22 cellular contexts compared by ENCODE assay signal in genomic region chr4:3672465-3672831, GRCh38.
A peak's percentile ranks its signal among the peaks of the same experiment; 100 is the strongest.
DNase-seq lines count a peak whose midpoint lies in the region; ATAC-seq and TF ChIP-seq lines count a peak whose summit lies in the region.
"Had no signal": no experiment of that assay in that cellular context is flagged by ENCODE, and none has a peak within 500 bp of the region (broad histone marks: within the 10 kb centered on the region; RNA-seq: fewer than 3 reads in every experiment).

No MANE protein-coding gene starts in this region.

- intact Hi-C loops in Right ventricle myocardium superior (cut with DNase I), result no loop called here
- intact Hi-C loops in cardiac septum (cut with DNase I), result no loop called here
- intact Hi-C loops in IMR-90 (cut with micrococcal nuclease), result no loop called here

- no peaks in the 10 kb centered on the region for H3K9me1 ChIP-seq in IMR-90 (ENCODE audit: insufficient read depth, low read length)

- CTCF ChIA-PET in IMR-90 (lab: Yijun Ruan, JAX), result no interaction called here

- ATAC-seq in Right ventricle myocardium superior (ENCODE audit: poor library complexity) (no peak), IMR-90 (ENCODE audit: low read depth) (no peak), SK-N-SH treated with all-trans-retinoic acid at 6 μM for 48 hours (no peak)

- in situ Hi-C loops in IMR-90 (cut with MboI; ENCODE audit: low sequenced_read_pairs), result no loop called here

- peak; percentile 2 for DNase-seq in Right ventricle myocardium superior
- no peak for DNase-seq in cardiac septum (ENCODE audit: low spot score)
- no peak for DNase-seq in IMR-90
- peak; percentile 28 for DNase-seq in fibroblast of villous mesenchyme (ENCODE audit: low read depth)
- no peak for DNase-seq in SHP77 (lab: John Stamatoyannopoulos, UW)
- DNase-seq in iPS-NIHi7 (ENCODE audit: extremely low spot score), result no peak
- DNase-seq: 8988T; CD4-positive, alpha-beta T cell; GOT3; MM.1S; NCI-H1694; NCI-H446 treated with DMSO at 0.1 percent for 48 hours; NCI-H526; NCI-H82; NK-92 treated with Interleukin-12 subunit alpha and Interleukin-12 subunit beta, amount 100 ng/mL, for 24 hours; RPMI8226; SIG-M5 had no signal

- H3K4me2 ChIP-seq in IMR-90 (ENCODE audit: low read depth, low read length), result peak overlapping the region; percentile 59; the same call in 1 of the 2 replicates
- H3K4me2 ChIP-seq: BLaER1, KMS-11 had no signal

- no peak for TF ChIP-seq RAD21 in IMR-90 (IDR thresholded peaks at IDR 0.05; ENCODE audit: low read length)

- H2BK5ac ChIP-seq in IMR-90 (ENCODE audit: low read depth, low read length, poor library complexity, severe bottlenecking), result no peak overlapping the region

- H4K8ac ChIP-seq in IMR-90 (ENCODE audit: low read depth in 2 of 2, low read length in 2 of 2), result no peak overlapping the region

- peaks cover 5% of the 10 kb centered on the region for H3K4me1 ChIP-seq in IMR-90 (ENCODE audit: control insufficient read depth, insufficient read depth, low read length)
- H3K4me1 ChIP-seq: HAP-1 had no signal

- no peak overlapping the region for H2BK120ac ChIP-seq in IMR-90 (ENCODE audit: low read depth, low read length)

- H2AK9ac ChIP-seq in IMR-90 (replicated peaks; ENCODE audit: low read depth, low read length, poor library complexity), result no peak overlapping the region

- no peak overlapping the region for H3K14ac ChIP-seq in IMR-90 (replicated peaks; ENCODE audit: low read depth, low read length)

- no peak overlapping the region for H3K56ac ChIP-seq in IMR-90 (ENCODE audit: extremely low read depth, insufficient read depth, low read length)

- H2AFZ ChIP-seq in IMR-90 (replicated peaks; ENCODE audit: low read length, poor library complexity), result no peak overlapping the region

- no peak overlapping the region for H2BK15ac ChIP-seq in IMR-90 (ENCODE audit: low read depth, low read length)

- H2AK5ac ChIP-seq in IMR-90 (ENCODE audit: low read depth, low read length), result no peak overlapping the region

- H3K4me3 ChIP-seq in IMR-90 (ENCODE audit: insufficient read depth, low read depth, low read length), result no peak overlapping the region
- H3K4me3 ChIP-seq in fibroblast of villous mesenchyme (ENCODE audit: low read depth, low read length), result no peak overlapping the region
- H3K4me3 ChIP-seq: BLaER1, HAP-1, SK-N-MC had no signal

- H3K79me1 ChIP-seq in IMR-90 (ENCODE audit: low read depth in 1 of 2, low read length in 2 of 2), result no peaks in the 10 kb centered on the region

- POLR2A ChIA-PET in IMR-90 (lab: Charles Lee; ENCODE audit: unreplicated experiment), result no interaction called here

- peaks cover 14% of the 10 kb centered on the region for H3K9me3 ChIP-seq in IMR-90 (ENCODE audit: control insufficient read depth, insufficient read depth, low read length)
- H3K9me3 ChIP-seq: HAP-1 had no signal

- no peak overlapping the region for H4K91ac ChIP-seq in IMR-90 (ENCODE audit: insufficient read depth, low read depth, low read length)

- no peak overlapping the region for H4K5ac ChIP-seq in IMR-90 (ENCODE audit: low read depth, low read length)

- no peak overlapping the region for H3K9ac ChIP-seq in IMR-90 (ENCODE audit: low read depth, low read length)
- H3K9ac ChIP-seq: BLaER1, KMS-11 had no signal

- H4K20me1 ChIP-seq in IMR-90 (ENCODE audit: insufficient read depth, low read length), result no peaks in the 10 kb centered on the region
- H4K20me1 ChIP-seq: BLaER1 had no signal

- no peaks in the 10 kb centered on the region for H3K36me3 ChIP-seq in IMR-90 (ENCODE audit: control insufficient read depth, insufficient read depth, low read length)
- H3K36me3 ChIP-seq: BLaER1, HAP-1 had no signal

- H3K18ac ChIP-seq in IMR-90 (ENCODE audit: low read depth, low read length), result no peak overlapping the region

- H3K4ac ChIP-seq in IMR-90 (ENCODE audit: low read depth, low read length), result no peak overlapping the region

- no peak overlapping the region for H3K23ac ChIP-seq in IMR-90 (ENCODE audit: low read depth, low read length)

- peaks cover 45% of the 10 kb centered on the region for H3K27me3 ChIP-seq in IMR-90 (ENCODE audit: control insufficient read depth, insufficient read depth, low read length)
- H3K27me3 ChIP-seq: BLaER1 had no signal

- no peak overlapping the region for H2BK20ac ChIP-seq in IMR-90 (ENCODE audit: low read depth, low read length)

- BruUV-seq in IMR-90 (replicated peaks; lab: Mats Ljungman, UMichigan), result no TSS peak

- no peak for TF ChIP-seq CTCF in IMR-90 (conservative IDR thresholded peaks at IDR 0.05; ENCODE audit: low read depth, low read length)
- TF ChIP-seq CTCF in fibroblast of villous mesenchyme (IDR thresholded peaks at IDR 0.05; ENCODE audit: insufficient read depth, low read depth, low read length), result no peak

- dilution Hi-C loops in IMR-90 (cut with HindIII; ENCODE audit: low sequenced_read_pairs, unreplicated experiment), result no loop called here

- WGBS in IMR-90 (ENCODE audit: extremely low coverage in 2 of 2, insufficient read length in 1 of 2), 2 experiments, result no CpG with 5 or more reads among the region's 3 CpGs

- H3K27ac ChIP-seq in IMR-90 (ENCODE audit: insufficient read depth, low read length), result no peak overlapping the region
- H3K27ac ChIP-seq: BLaER1, KMS-11, SK-N-MC had no signal

- no peak for TF ChIP-seq POLR2A in IMR-90 (IDR thresholded peaks at IDR 0.05; ENCODE audit: low read depth, low read length)

TF ChIP-seq in IMR-90, 13 proteins besides CTCF, POLR2A, EP300 and RAD21:
- TF ChIP-seq RFX5 (IDR thresholded peaks at IDR 0.05; ENCODE audit: low read depth, low read length) (no peak), NFE2L2 (IDR thresholded peaks at IDR 0.05; ENCODE audit: low read depth, low read length) (no peak)
TF ChIP-seq in IMR-90: peak in this region for 0.

TF ChIP-seq in SK-N-SH treated with all-trans-retinoic acid at 6 μM for 48 hours, 23 proteins besides CTCF, POLR2A, EP300 and RAD21:
- no peak for TF ChIP-seq PATZ1 (CRISPR knock-in tag; IDR thresholded peaks at IDR 0.05; ENCODE audit: borderline replicate concordance)
- TF ChIP-seq, protein P1, sequence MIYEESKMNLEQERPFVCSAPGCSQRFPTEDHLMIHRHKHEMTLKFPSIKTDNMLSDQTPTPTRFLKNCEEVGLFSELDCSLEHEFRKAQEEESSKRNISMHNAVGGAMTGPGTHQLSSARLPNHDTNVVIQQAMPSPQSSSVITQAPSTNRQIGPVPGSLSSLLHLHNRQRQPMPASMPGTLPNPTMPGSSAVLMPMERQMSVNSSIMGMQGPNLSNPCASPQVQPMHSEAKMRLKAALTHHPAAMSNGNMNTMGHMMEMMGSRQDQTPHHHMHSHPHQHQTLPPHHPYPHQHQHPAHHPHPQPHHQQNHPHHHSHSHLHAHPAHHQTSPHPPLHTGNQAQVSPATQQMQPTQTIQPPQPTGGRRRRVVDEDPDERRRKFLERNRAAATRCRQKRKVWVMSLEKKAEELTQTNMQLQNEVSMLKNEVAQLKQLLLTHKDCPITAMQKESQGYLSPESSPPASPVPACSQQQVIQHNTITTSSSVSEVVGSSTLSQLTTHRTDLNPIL (CRISPR knock-in tag; IDR thresholded peaks at IDR 0.05; ENCODE audit: low read depth), result no peak
- TF ChIP-seq, protein P2, sequence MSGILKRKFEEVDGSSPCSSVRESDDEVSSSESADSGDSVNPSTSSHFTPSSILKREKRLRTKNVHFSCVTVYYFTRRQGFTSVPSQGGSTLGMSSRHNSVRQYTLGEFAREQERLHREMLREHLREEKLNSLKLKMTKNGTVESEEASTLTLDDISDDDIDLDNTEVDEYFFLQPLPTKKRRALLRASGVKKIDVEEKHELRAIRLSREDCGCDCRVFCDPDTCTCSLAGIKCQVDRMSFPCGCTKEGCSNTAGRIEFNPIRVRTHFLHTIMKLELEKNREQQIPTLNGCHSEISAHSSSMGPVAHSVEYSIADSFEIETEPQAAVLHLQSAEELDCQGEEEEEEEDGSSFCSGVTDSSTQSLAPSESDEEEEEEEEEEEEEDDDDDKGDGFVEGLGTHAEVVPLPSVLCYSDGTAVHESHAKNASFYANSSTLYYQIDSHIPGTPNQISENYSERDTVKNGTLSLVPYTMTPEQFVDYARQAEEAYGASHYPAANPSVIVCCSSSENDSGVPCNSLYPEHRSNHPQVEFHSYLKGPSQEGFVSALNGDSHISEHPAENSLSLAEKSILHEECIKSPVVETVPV (CRISPR knock-in tag; IDR thresholded peaks at IDR 0.05), result no peak
- no peak for TF ChIP-seq ZNF565 (CRISPR knock-in tag; conservative IDR thresholded peaks at IDR 0.05; ENCODE audit: low read depth)
- TF ChIP-seq GLIS3 (CRISPR knock-in tag; IDR thresholded peaks at IDR 0.05), result no peak
- TF ChIP-seq ZFP3 (CRISPR knock-in tag; IDR thresholded peaks at IDR 0.05), result no peak
- TF ChIP-seq OSR1 (CRISPR knock-in tag; IDR thresholded peaks at IDR 0.05), result no peak
- no peak for TF ChIP-seq TOX (CRISPR knock-in tag; IDR thresholded peaks at IDR 0.05; ENCODE audit: borderline replicate concordance)
- no peak for TF ChIP-seq ZFP30 (CRISPR knock-in tag; IDR thresholded peaks at IDR 0.05)
- TF ChIP-seq PPARA (CRISPR knock-in tag; IDR thresholded peaks at IDR 0.05; ENCODE audit: borderline replicate concordance), result no peak
- no peak for TF ChIP-seq ISL1 (CRISPR knock-in tag; IDR thresholded peaks at IDR 0.05)

Comparison
In these comparisons a context has a peak if more than half of its experiments do, and no peak if none do; other contexts are left out.
1. DNase-seq: peak in Right ventricle myocardium superior (single experiment) and fibroblast of villous mesenchyme (single experiment); none in cardiac septum (single experiment), IMR-90 (single experiment), SHP77 (0 of 2) and iPS-NIHi7 (single experiment).